Comparison of ENCODE assay signal across 18 cellular contexts in the genomic region with DNA sequence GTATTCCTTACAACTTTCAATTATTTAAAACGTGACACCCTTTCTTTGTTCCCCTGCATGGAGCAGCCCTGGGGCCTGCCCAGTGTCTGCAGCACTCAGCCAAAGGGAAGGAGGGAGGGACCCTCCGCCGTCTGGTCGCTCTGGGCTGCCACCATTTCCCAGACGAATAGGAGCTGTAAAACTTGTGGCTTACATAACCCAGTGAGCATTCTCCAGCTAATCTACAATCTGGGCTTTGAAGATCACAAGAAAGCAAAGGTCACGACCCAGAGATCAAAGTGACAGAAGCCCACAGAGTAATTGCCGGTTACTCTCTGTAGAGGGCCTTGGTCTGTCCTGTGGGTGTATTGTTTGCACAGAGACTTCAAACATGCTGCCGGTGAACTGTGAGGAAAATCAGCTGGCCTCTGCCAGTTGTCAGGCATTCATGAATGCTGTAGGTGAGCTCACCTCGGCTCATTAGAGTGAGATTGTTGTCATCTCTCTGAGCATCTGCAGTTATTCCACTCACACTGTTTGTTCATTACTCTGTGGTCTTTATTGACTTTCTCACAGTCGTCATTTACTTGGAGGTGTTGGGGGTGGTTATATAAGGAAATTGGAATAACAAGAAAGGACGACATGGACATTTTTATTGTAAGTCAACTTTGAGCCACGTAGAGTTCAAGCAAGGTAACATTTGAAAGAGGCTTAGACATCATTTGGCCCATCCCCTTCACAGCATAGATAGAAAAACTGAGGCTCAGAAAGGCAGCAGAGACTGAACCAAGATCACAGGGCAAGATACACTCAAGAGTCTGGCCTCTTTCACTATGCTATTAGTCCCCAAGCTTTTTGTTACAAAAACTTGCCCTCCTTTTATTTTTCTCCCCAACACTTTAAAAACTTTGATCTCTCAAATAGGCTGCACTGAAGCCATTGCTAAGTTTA.
DNase-seq lines count a peak whose midpoint lies in the region; ATAC-seq and TF ChIP-seq lines count a peak whose summit lies in the region.
"Had no signal": no experiment of that assay in that cellular context is flagged by ENCODE, and none has a peak within 500 bp of the region (broad histone marks: within the 10 kb centered on the region; RNA-seq: fewer than 3 reads in every experiment).

No MANE protein-coding gene starts in this region.

- peaks cover 24% of the 10 kb centered on the region for H3K4me1 ChIP-seq in BLaER1
- H3K4me1 ChIP-seq in HEK293 (ENCODE audit: control insufficient read depth, insufficient read depth, low read length) = no peaks in the 10 kb centered on the region
- peaks cover 0 to 29% (median 4%) of the 10 kb centered on the region in 4 donors for H3K4me1 ChIP-seq in right lobe of liver
- H3K4me1 ChIP-seq: upper lobe of left lung had no signal

- H3K9me3 Mint-ChIP-seq in immature natural killer cell = peaks cover 0 to 10% (median 0%) of the 10 kb centered on the region in 6 donors

- ATAC-seq in right lobe of liver (peak; percentile 91 to 94 (median 93)), HG02610 (IDR thresholded peaks at IDR 0.05; ENCODE audit: unreplicated experiment) (no peak)

- POLR2A ChIA-PET in HEK293 (lab: Yijun Ruan, JAX) = no interaction called here

- WGBS in right lobe of liver (ENCODE audit: insufficient coverage, low coverage, low lambda C conversion rate, missing lambda C conversion rate) = 25% methylated on average over 9 of the region's 12 CpGs

- no peak overlapping the region for H3K9ac ChIP-seq in BLaER1

- no peaks in the 10 kb centered on the region for H4K20me1 ChIP-seq in BLaER1

- no peak overlapping the region for H3K4me3 ChIP-seq in BLaER1
- no peak overlapping the region for H3K4me3 ChIP-seq in HEK293 (ENCODE audit: low read depth, low read length)
- H3K4me3 ChIP-seq in right lobe of liver = no peak overlapping the region
- H3K4me3 ChIP-seq: MG63, prostate gland, upper lobe of left lung had no signal

- DNase-seq in SK-N-DZ (ENCODE audit: low spot score) = peak; percentile 78
- peak in 2 of 3 donors; percentile 66 to 69 for DNase-seq in right lobe of liver
- DNase-seq in immature natural killer cell = no peak
- no peak for DNase-seq in HCEC 1CT
- no peak for DNase-seq in cardiac septum (ENCODE audit: low spot score)
- DNase-seq: ACHN; activated CD4-positive, alpha-beta T cell treated with anti-CD3 and anti-CD28 coated beads, Interleukin-2, amount 50 U/mL, for 1 hour; anterior cingulate cortex; dermis blood vessel endothelial cell; MG63; NCI-H226; upper lobe of left lung had no signal

- H3K4me2 ChIP-seq in BLaER1 = peak overlapping the region; percentile 62

- H3K36me3 ChIP-seq in BLaER1 (no peaks in the 10 kb centered on the region), HEK293 (ENCODE audit: control insufficient read depth in 2 of 2, insufficient read depth in 1 of 2, low read length in 2 of 2) (no peaks in the 10 kb centered on the region), right lobe of liver (no peaks in the 10 kb centered on the region)
- H3K36me3 ChIP-seq: MG63, prostate gland, upper lobe of left lung had no signal

- TF ChIP-seq CTCF in HEK293 (tag by site-specific recombination; IDR thresholded peaks at IDR 0.05) (no peak), right lobe of liver (IDR thresholded peaks at IDR 0.05) (peak in 1 of 4 donors; percentile 10)

- no peak overlapping the region for H3K4me3 Mint-ChIP-seq in immature natural killer cell
- H3K4me3 Mint-ChIP-seq: T-helper 2 cell treated with Interferon-gamma antibody and Interleukin-4, amounts not matched to agents 5 μg/mL and 100 μg/mL, for 36 hours had no signal

- H3K27ac ChIP-seq in BLaER1 (no peak overlapping the region), HEK293 (ENCODE audit: extremely low read depth, low read depth, low read length) (no peak overlapping the region), right lobe of liver (peak overlapping the region in 1 of 3 donors; percentile 76)
- H3K27ac ChIP-seq: HL-60, upper lobe of left lung had no signal

- H3K27ac Mint-ChIP-seq in immature natural killer cell = no peak overlapping the region
- H3K27ac Mint-ChIP-seq: T-helper 2 cell treated with Interferon-gamma antibody and Interleukin-4, amounts not matched to agents 5 μg/mL and 100 μg/mL, for 36 hours had no signal

- intact Hi-C loops in right lobe of liver (cut with DNase I) (no loop called here), cardiac septum (cut with DNase I) (no loop called here)

- H3K4me1 Mint-ChIP-seq in immature natural killer cell = no peaks in the 10 kb centered on the region

- no peak for TF ChIP-seq POLR2A in right lobe of liver (IDR thresholded peaks at IDR 0.05)

- H3K27me3 ChIP-seq in BLaER1 (no peaks in the 10 kb centered on the region), right lobe of liver (no peaks in the 10 kb centered on the region)
- H3K27me3 ChIP-seq: MG63, upper lobe of left lung had no signal

- peaks cover 0 to 10% (median 0%) of the 10 kb centered on the region in 3 donors for H3K27me3 Mint-ChIP-seq in immature natural killer cell (ENCODE audit: low read depth in 3 of 3)

- H3K9me3 ChIP-seq in BLaER1 = peaks cover 14% of the 10 kb centered on the region
- no peaks in the 10 kb centered on the region for H3K9me3 ChIP-seq in HEK293 (ENCODE audit: control insufficient read depth, insufficient read depth, low read depth, low read length)
- no peaks in the 10 kb centered on the region for H3K9me3 ChIP-seq in right lobe of liver
- H3K9me3 ChIP-seq: prostate gland had no signal

- no peaks in the 10 kb centered on the region for H3K36me3 Mint-ChIP-seq in immature natural killer cell

- CTCF ChIA-PET in HEK293 (lab: Yijun Ruan, JAX) = interaction anchor here (0.6 kb wide), 1 partner anchor 14 kb away, joined by 3 read pairs; no protein-coding TSS in a partner anchor

TF ChIP-seq in HEK293, 187 proteins besides CTCF, POLR2A, EP300 and RAD21 (continues in another document):
- TF ChIP-seq ZFHX2 (tag by site-specific recombination; conservative IDR thresholded peaks at IDR 0.05) (peak; percentile 47), GLI2 (tag by site-specific recombination; IDR thresholded peaks at IDR 0.05; ENCODE audit: borderline replicate concordance, low read depth) (no peak), ZSCAN30 (tag by site-specific recombination; IDR thresholded peaks at IDR 0.05) (no peak), GLI4 (tag by site-specific recombination; IDR thresholded peaks at IDR 0.05) (no peak), ZNF776 (tag by site-specific recombination; IDR thresholded peaks at IDR 0.05; ENCODE audit: borderline replicate concordance) (no peak), ZNF157 (tag by site-specific recombination; IDR thresholded peaks at IDR 0.05) (no peak), SETDB1 (IDR thresholded peaks at IDR 0.05; ENCODE audit: insufficient read length, low read length) (peak; percentile 25), ZNF223 (tag by site-specific recombination; IDR thresholded peaks at IDR 0.05) (no peak), ZNF791 (tag by site-specific recombination; IDR thresholded peaks at IDR 0.05) (no peak), ZSCAN23 (tag by site-specific recombination; IDR thresholded peaks at IDR 0.05) (no peak), ZNF707 (tag by site-specific recombination; IDR thresholded peaks at IDR 0.05) (no peak), ZNF48 (tag by site-specific recombination; IDR thresholded peaks at IDR 0.05) (no peak), ZNF202 (tag by site-specific recombination; IDR thresholded peaks at IDR 0.05; ENCODE audit: borderline replicate concordance) (no peak), EGR2 (tag by site-specific recombination; IDR thresholded peaks at IDR 0.05; ENCODE audit: low read depth) (peak; percentile 67)
- TF ChIP-seq, protein P1, sequence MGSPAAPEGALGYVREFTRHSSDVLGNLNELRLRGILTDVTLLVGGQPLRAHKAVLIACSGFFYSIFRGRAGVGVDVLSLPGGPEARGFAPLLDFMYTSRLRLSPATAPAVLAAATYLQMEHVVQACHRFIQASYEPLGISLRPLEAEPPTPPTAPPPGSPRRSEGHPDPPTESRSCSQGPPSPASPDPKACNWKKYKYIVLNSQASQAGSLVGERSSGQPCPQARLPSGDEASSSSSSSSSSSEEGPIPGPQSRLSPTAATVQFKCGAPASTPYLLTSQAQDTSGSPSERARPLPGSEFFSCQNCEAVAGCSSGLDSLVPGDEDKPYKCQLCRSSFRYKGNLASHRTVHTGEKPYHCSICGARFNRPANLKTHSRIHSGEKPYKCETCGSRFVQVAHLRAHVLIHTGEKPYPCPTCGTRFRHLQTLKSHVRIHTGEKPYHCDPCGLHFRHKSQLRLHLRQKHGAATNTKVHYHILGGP (tag by site-specific recombination; IDR thresholded peaks at IDR 0.05) = no peak
- TF ChIP-seq, protein P2, sequence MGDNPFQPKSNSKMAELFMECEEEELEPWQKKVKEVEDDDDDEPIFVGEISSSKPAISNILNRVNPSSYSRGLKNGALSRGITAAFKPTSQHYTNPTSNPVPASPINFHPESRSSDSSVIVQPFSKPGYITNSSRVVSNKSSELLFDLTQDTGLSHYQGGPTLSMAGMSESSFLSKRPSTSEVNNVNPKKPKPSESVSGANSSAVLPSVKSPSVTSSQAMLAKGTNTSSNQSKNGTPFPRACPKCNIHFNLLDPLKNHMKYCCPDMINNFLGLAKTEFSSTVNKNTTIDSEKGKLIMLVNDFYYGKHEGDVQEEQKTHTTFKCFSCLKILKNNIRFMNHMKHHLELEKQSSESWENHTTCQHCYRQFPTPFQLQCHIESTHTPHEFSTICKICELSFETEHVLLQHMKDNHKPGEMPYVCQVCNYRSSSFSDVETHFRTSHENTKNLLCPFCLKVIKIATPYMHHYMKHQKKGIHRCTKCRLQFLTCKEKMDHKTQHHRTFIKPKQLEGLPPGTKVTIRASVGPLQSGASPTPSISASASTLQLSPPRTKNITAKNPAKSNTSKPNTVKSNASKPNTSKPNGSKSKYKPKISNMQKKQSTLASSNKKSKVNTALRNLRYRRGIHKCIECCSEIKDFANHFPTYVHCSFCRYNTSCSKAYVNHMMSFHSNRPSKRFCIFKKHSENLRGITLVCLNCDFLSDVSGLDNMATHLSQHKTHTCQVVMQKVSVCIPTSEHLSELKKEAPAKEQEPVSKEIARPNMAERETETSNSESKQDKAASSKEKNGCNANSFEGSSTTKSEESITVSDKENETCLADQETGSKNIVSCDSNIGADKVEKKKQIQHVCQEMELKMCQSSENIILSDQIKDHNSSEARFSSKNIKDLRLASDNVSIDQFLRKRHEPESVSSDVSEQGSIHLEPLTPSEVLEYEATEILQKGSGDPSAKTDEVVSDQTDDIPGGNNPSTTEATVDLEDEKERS (tag by site-specific recombination; IDR thresholded peaks at IDR 0.05) = no peak

Comparison
In these comparisons a context has a peak if more than half of its experiments do, and no peak if none do; other contexts are left out.
1. DNase-seq: peak in SK-N-DZ (single experiment) and right lobe of liver (2 of 3); none in immature natural killer cell (0 of 3), HCEC 1CT (single experiment) and cardiac septum (single experiment).